ENCODE assay signal across 26 cellular contexts in genomic region chr2:190270298-190270697, GRCh38. TPM values are rescaled to one million over a fixed set of nuclear protein-coding genes. Genes with fewer than 3 reads are reported as not detected.
DNase-seq lines count a peak whose midpoint lies in the region; ATAC-seq and TF ChIP-seq lines count a peak whose summit lies in the region.
"Had no signal": no experiment of that assay in that cellular context is flagged by ENCODE, and none has a peak within 500 bp of the region (broad histone marks: within the 10 kb centered on the region; RNA-seq: fewer than 3 reads in every experiment).

No MANE protein-coding gene starts in this region.

- H3K36me3 ChIP-seq in RWPE2 (ENCODE audit: low read depth) (0 out of 2 replicates have a peak, but pooled peaks cover 4% of the 10 kb centered on the region), tibial nerve (peaks cover 0 to 27% (median 0%) of the 10 kb centered on the region in 3 donors)
- no peaks in the 10 kb centered on the region for H3K36me3 ChIP-seq in effector memory CD4-positive, alpha-beta T cell (ENCODE audit: control insufficient read depth, insufficient read depth, low read length)

- H3K9me3 ChIP-seq in RWPE2 (ENCODE audit: severe bottlenecking) (no peaks in the 10 kb centered on the region), tibial nerve (peaks cover 0 to 9% (median 0%) of the 10 kb centered on the region in 4 donors)
- H3K9me3 ChIP-seq in effector memory CD4-positive, alpha-beta T cell (ENCODE audit: control insufficient read depth, low read length): no peaks in the 10 kb centered on the region
- H3K9me3 ChIP-seq: esophagus squamous epithelium, Peyer's patch, SJCRH30, tibial artery had no signal

- WGBS in tibial nerve, 2 donors: 89 to 90% methylated on average over 3 of the region's 3 CpGs

- no peak for TF ChIP-seq EP300 in tibial nerve (IDR thresholded peaks at IDR 0.05)

- no peak for TF ChIP-seq CTCF in RWPE2 (IDR thresholded peaks at IDR 0.05; ENCODE audit: poor library complexity, severe bottlenecking)
- TF ChIP-seq CTCF in fibroblast of the aortic adventitia (IDR thresholded peaks at IDR 0.05; ENCODE audit: insufficient read depth, low read length): no peak
- no peak for TF ChIP-seq CTCF in tibial nerve (IDR thresholded peaks at IDR 0.05)

- TF ChIP-seq POLR2A in tibial nerve (IDR thresholded peaks at IDR 0.05): no peak

- 0 out of 3 replicates have a peak, but pooled peaks have one; percentile 27 for ATAC-seq in RWPE2 (ENCODE audit: low read depth)
- ATAC-seq: activated CD8-positive, alpha-beta T cell treated with anti-CD3 and anti-CD28 coated beads, Interleukin-2, amount 10 ng/mL, durations not matched to agents 7 days and 5 days; effector memory CD8-positive, alpha-beta T cell; sciatic nerve had no signal

- H3K4me3 ChIP-seq in RWPE2 (ENCODE audit: severe bottlenecking) (no peak overlapping the region), fibroblast of the aortic adventitia (ENCODE audit: low read depth, low read length) (no peak overlapping the region), tibial nerve (no peak overlapping the region)
- H3K4me3 ChIP-seq in effector memory CD4-positive, alpha-beta T cell (ENCODE audit: insufficient read depth, low read depth, low read length, poor library complexity, severe bottlenecking): no peak overlapping the region
- H3K4me3 ChIP-seq: esophagus squamous epithelium, Peyer's patch, SJCRH30, tibial artery had no signal

- H3K27ac ChIP-seq in RWPE2 (ENCODE audit: poor library complexity, severe bottlenecking): no peak overlapping the region
- no peak overlapping the region for H3K27ac ChIP-seq in tibial nerve
- H3K27ac ChIP-seq in effector memory CD4-positive, alpha-beta T cell (ENCODE audit: insufficient read depth, low read length, poor library complexity, severe bottlenecking): no peak overlapping the region
- H3K27ac ChIP-seq: 22Rv1, esophagus squamous epithelium, HL-60, Peyer's patch, SJCRH30, tibial artery had no signal

- peaks cover 12% of the 10 kb centered on the region for H3K4me1 ChIP-seq in RWPE2 (ENCODE audit: insufficient read depth, poor library complexity, severe bottlenecking)
- peaks cover 0 to 10% (median 0%) of the 10 kb centered on the region in 4 donors for H3K4me1 ChIP-seq in tibial nerve
- H3K4me1 ChIP-seq in effector memory CD4-positive, alpha-beta T cell (ENCODE audit: control insufficient read depth, insufficient read depth, low read length, poor library complexity, severe bottlenecking): no peaks in the 10 kb centered on the region
- H3K4me1 ChIP-seq: esophagus squamous epithelium, Peyer's patch, SJCRH30 had no signal

- H3K27me3 ChIP-seq in RWPE2 (ENCODE audit: insufficient read depth, poor library complexity, severe bottlenecking) (no peaks in the 10 kb centered on the region), tibial nerve (no peaks in the 10 kb centered on the region)
- H3K27me3 ChIP-seq in effector memory CD4-positive, alpha-beta T cell (replicated peaks; ENCODE audit: control insufficient read depth, insufficient read depth, low read length, poor library complexity, severe bottlenecking): no peaks in the 10 kb centered on the region
- H3K27me3 ChIP-seq: esophagus squamous epithelium, Peyer's patch, SJCRH30, tibial artery had no signal

- DNase-seq in NCI-H748 (lab: John Stamatoyannopoulos, UW; ENCODE audit: unreplicated experiment) (peak; percentile 15), NCI-H748 treated with DMSO at 0.1 percent for 48 hours (lab: John Stamatoyannopoulos, UW) (no peak), RWPE2 (ENCODE audit: low spot score) (no peak), fibroblast of the aortic adventitia (ENCODE audit: low read depth) (peak; percentile 51), SHP77 treated with DMSO at 0.1 percent for 48 hours (lab: John Stamatoyannopoulos, UW) (no peak), tibial nerve (ENCODE audit: low spot score in 2 of 2) (no peak), COR-L47 (lab: John Stamatoyannopoulos, UW) (no peak)
- no peak for DNase-seq in effector memory CD4-positive, alpha-beta T cell
- DNase-seq: activated CD8-positive, alpha-beta T cell treated with anti-CD3 and anti-CD28 coated beads, Interleukin-2, amount 10 ng/mL, durations not matched to agents 7 days and 5 days; activated gamma-delta T cell; activated T-cell treated with anti-CD3 and anti-CD28 coated beads, Interleukin-2, amount 50 U/mL, for 1 hour; CD8-positive, alpha-beta memory T cell; effector memory CD8-positive, alpha-beta T cell; esophagus squamous epithelium; H9; kidney glomerular epithelial cell; NCI-H1105; NCI-H2081; Peyer's patch; posterior cingulate gyrus; SJCRH30; T-helper 1 cell; tibial artery had no signal

RNA-seq across cellular contexts. Expression of gene HIBCH, which starts 49.3 kb away (rescaled TPM):
- total RNA-seq in fibroblast of the aortic adventitia (ENCODE audit: low replicate concordance): 21.5 and 24.4 TPM in 2 replicates
- 10 to 100 TPM; 15.6 to 19.9 (median 17.8) TPM for total RNA-seq in tibial nerve

Comparison
In these comparisons a context has a peak if more than half of its experiments do, and no peak if none do; other contexts are left out.
1. DNase-seq: peak in NCI-H748 (single experiment) and fibroblast of the aortic adventitia (single experiment); none in NCI-H748 treated with DMSO at 0.1 percent for 48 hours (single experiment), RWPE2 (single experiment), SHP77 treated with DMSO at 0.1 percent for 48 hours (single experiment), tibial nerve (0 of 2), effector memory CD4-positive, alpha-beta T cell (0 of 3) and COR-L47 (single experiment).